Comparison of ENCODE assay signal across 29 cellular contexts in the genomic region with DNA sequence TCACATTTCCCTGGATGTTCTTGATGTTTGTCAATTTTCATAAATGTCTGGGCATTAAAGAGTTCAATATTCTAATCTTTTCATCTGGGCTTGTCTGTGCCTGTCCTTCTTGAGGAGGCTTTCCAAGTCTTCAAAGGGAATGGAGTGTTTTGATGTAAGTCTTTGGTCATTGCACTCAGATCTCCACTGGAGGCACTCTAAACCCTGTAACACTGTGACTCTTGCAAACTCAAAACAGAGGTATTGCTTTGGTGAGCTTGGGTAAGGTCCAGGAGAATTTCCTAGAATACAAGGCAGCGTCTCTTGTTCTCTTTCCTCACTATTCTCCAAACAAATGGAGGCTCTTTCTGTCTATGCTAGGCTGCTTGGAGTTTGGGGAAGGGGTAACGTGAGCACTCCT.
DNase-seq lines count a peak whose midpoint lies in the region; ATAC-seq, FAIRE-seq and TF ChIP-seq lines count a peak whose summit lies in the region.
"Had no signal": no experiment of that assay in that cellular context is flagged by ENCODE, and none has a peak within 500 bp of the region (broad histone marks: within the 10 kb centered on the region; RNA-seq: fewer than 3 reads in every experiment).

No MANE protein-coding gene starts in this region.

- no peak overlapping the region for H2AFZ ChIP-seq in HepG2 (ENCODE audit: low read length)

- H3K4me3 Mint-ChIP-seq in WTC11, result no peak overlapping the region
- H3K4me3 Mint-ChIP-seq: IgD-negative memory B cell; memory B cell; nephron; stimulated activated naive CD8-positive, alpha-beta T cell treated with anti-CD3 and anti-CD28 coated beads, Interleukin-15, amount 100 ng/mL, for 72 hours; T-cell had no signal

- POLR2A ChIA-PET in HepG2 (lab: Yijun Ruan, JAX) (no interaction called here), WTC11 (lab: Charles Lee) (no interaction called here)

- 0 out of 2 replicates have a peak, but pooled peaks cover 9% of the 10 kb centered on the region for H3K36me3 Mint-ChIP-seq in WTC11
- H3K36me3 Mint-ChIP-seq: IgD-negative memory B cell, memory B cell, T-cell had no signal

- peaks cover 40% of the 10 kb centered on the region for H3K9me3 Mint-ChIP-seq in WTC11

- H3K36me3 ChIP-seq in HepG2 (replicated peaks in 1 of 2; ENCODE audit: control insufficient read depth in 1 of 2, insufficient read depth in 2 of 2, low read length in 2 of 2) (no peaks in the 10 kb centered on the region), right lobe of liver (no peaks in the 10 kb centered on the region)
- H3K36me3 ChIP-seq: transverse colon had no signal

- CTCF ChIA-PET in HepG2 (lab: Yijun Ruan, JAX; ENCODE audit: low intra/inter-chr PET ratio, low total read pairs) (no interaction called here), WTC11 (lab: Charles Lee) (interaction anchor here (1.2 to 1.3 kb wide), 2 partner anchors 22 to 287 kb away, joined by 3 read pairs; no protein-coding TSS in a partner anchor)

- no peak for TF ChIP-seq RAD21 in HepG2 (CRISPR knock-in tag; IDR thresholded peaks at IDR 0.05)

- no peak for TF ChIP-seq POLR2A in HepG2 (IDR thresholded peaks at IDR 0.05; ENCODE audit: insufficient read depth in 1 of 2, low read depth in 2 of 2, low read length in 2 of 2)
- no peak for TF ChIP-seq POLR2A in right lobe of liver (IDR thresholded peaks at IDR 0.05)

- H3K9me3 ChIP-seq in HepG2 (ENCODE audit: low read length) (peaks cover 10% of the 10 kb centered on the region), right lobe of liver (no peaks in the 10 kb centered on the region)

- H3K27me3 Mint-ChIP-seq in WTC11 (ENCODE audit: low read depth), result no peaks in the 10 kb centered on the region
- H3K27me3 Mint-ChIP-seq: IgD-negative memory B cell; memory B cell; stimulated activated naive CD8-positive, alpha-beta T cell treated with anti-CD3 and anti-CD28 coated beads, Interleukin-15, amount 100 ng/mL, for 72 hours; T-cell had no signal

- DNase-seq in HepG2 (ENCODE audit: low spot score) (peak; percentile 1), right lobe of liver (no peak), WTC11 (ENCODE audit: low spot score) (no peak), iPS DF 19.7 (ENCODE audit: low read depth, low spot score) (peak; percentile 25), amniotic stem cell (lab: John Stamatoyannopoulos, UW) (no peak)
- no peak for DNase-seq in stimulated activated CD4-positive, alpha-beta T cell treated with anti-CD3 and anti-CD28 coated beads, Interleukin-4, amount 100 ng/mL, for 24 hours
- DNase-seq in stimulated activated CD4-positive, alpha-beta T cell treated with anti-CD3 and anti-CD28 coated beads, Interleukin-15, amount 100 ng/mL, for 24 hours, result no peak
- DNase-seq: activated CD4-positive, alpha-beta T cell treated with anti-CD3 and anti-CD28 coated beads, Interleukin-2, amount 50 U/mL, for 48 hours; activated naive CD4-positive, alpha-beta T cell; anterior cingulate cortex; C1 segment of cervical spinal cord; cerebellar nuclear complex; GDM1; H7; NCI-H1092; NCI-H2029 treated with DMSO at 0.1 percent for 48 hours; Right ventricle myocardium superior; stimulated activated CD4-positive, alpha-beta T cell treated with anti-CD3 and anti-CD28 coated beads, Interleukin-2, amount 100 ng/mL, for 24 hours; stimulated activated naive CD8-positive, alpha-beta T cell treated with anti-CD3 and anti-CD28 coated beads, Interleukin-15, amount 100 ng/mL, for 72 hours; T-cell; transverse colon had no signal

- BruUV-seq in HepG2 (replicated peaks; lab: Mats Ljungman, UMichigan), result no TSS peak

- no peak overlapping the region for H3K27ac ChIP-seq in HepG2 (ENCODE audit: extremely low read length, insufficient read depth, low read length)
- no peak overlapping the region for H3K27ac ChIP-seq in right lobe of liver
- H3K27ac ChIP-seq: transverse colon, VCaP had no signal

- TF ChIP-seq CTCF in HepG2 (CRISPR knock-in tag; IDR thresholded peaks at IDR 0.05) (0 out of 2 replicates have a peak, but pooled peaks have one; percentile 3), right lobe of liver (IDR thresholded peaks at IDR 0.05) (no peak), WTC11 (IDR thresholded peaks at IDR 0.05) (no peak)

- peaks cover 3% of the 10 kb centered on the region for H3K4me1 Mint-ChIP-seq in WTC11
- H3K4me1 Mint-ChIP-seq: IgD-negative memory B cell; memory B cell; nephron; stimulated activated naive CD8-positive, alpha-beta T cell treated with anti-CD3 and anti-CD28 coated beads, Interleukin-15, amount 100 ng/mL, for 72 hours; T-cell had no signal

- no peak overlapping the region for H3K4me2 ChIP-seq in HepG2 (ENCODE audit: low read depth, low read length)

- no peaks in the 10 kb centered on the region for H3K27me3 ChIP-seq in HepG2 (ENCODE audit: control insufficient read depth in 1 of 2, insufficient read depth in 2 of 2, low read length in 2 of 2)
- H3K27me3 ChIP-seq in right lobe of liver, result no peaks in the 10 kb centered on the region
- H3K27me3 ChIP-seq: transverse colon had no signal

- FAIRE-seq in HepG2 (lab: Jason Lieb, UNC), result no peak
- FAIRE-seq: A204.1, D721Med, GM19239 had no signal

- H3K4me1 ChIP-seq in HepG2 (ENCODE audit: insufficient read depth, low read length), result no peaks in the 10 kb centered on the region
- H3K4me1 ChIP-seq in right lobe of liver, result no peaks in the 10 kb centered on the region
- H3K4me1 ChIP-seq: transverse colon had no signal

- TF ChIP-seq EP300 in HepG2 (IDR thresholded peaks at IDR 0.05; ENCODE audit: low read depth in 2 of 2, low read length in 2 of 2) (no peak), HepG2 (CRISPR knock-in tag; IDR thresholded peaks at IDR 0.05; ENCODE audit: borderline replicate concordance) (no peak)

- in situ Hi-C loops in HepG2 (cut with HindIII; ENCODE audit: extremely low pct_ligation_motif_present, low pct_unique_long_range_greater_than_20kb), result no loop called here

- no peaks in the 10 kb centered on the region for H4K20me1 ChIP-seq in HepG2 (ENCODE audit: insufficient read depth, low read length)

- ATAC-seq in HepG2 (peak; percentile 54), right lobe of liver (no peak), WTC11 (peak; percentile 94), GM18517 (IDR thresholded peaks at IDR 0.05; ENCODE audit: unreplicated experiment) (no peak)
- ATAC-seq: stimulated activated naive CD8-positive, alpha-beta T cell treated with anti-CD3 and anti-CD28 coated beads, Interleukin-15, amount 100 ng/mL, for 72 hours; T-cell had no signal

- H3K79me2 ChIP-seq in HepG2 (ENCODE audit: insufficient read depth, low read length), result no peaks in the 10 kb centered on the region

- intact Hi-C loops in HepG2 (cut with micrococcal nuclease; ENCODE audit: unreplicated experiment) (no loop called here), right lobe of liver (cut with DNase I) (no loop called here)

- WGBS in HepG2 (ENCODE audit: low lambda C conversion rate), result 17% methylated on average over 2 of the region's 2 CpGs
- WGBS in right lobe of liver (ENCODE audit: insufficient coverage, low coverage, low lambda C conversion rate, missing lambda C conversion rate), result 42% methylated on average over 2 of the region's 2 CpGs

- H3K27ac Mint-ChIP-seq in WTC11, result no peak overlapping the region
- H3K27ac Mint-ChIP-seq: IgD-negative memory B cell; memory B cell; nephron; stimulated activated naive CD8-positive, alpha-beta T cell treated with anti-CD3 and anti-CD28 coated beads, Interleukin-15, amount 100 ng/mL, for 72 hours; T-cell had no signal

- H3K9ac ChIP-seq in HepG2 (ENCODE audit: insufficient read depth, low read depth, low read length), result no peak overlapping the region

- no peak overlapping the region for H3K4me3 ChIP-seq in HepG2 (replicated peaks in 1 of 3; ENCODE audit: insufficient read depth in 1 of 3, low read depth in 2 of 3, low read length in 3 of 3)
- no peak overlapping the region for H3K4me3 ChIP-seq in right lobe of liver
- H3K4me3 ChIP-seq: transverse colon had no signal

TF ChIP-seq in HepG2, 621 proteins besides CTCF, POLR2A, EP300 and RAD21 (continues in another document):
- TF ChIP-seq SIN3A (IDR thresholded peaks at IDR 0.05; ENCODE audit: borderline replicate concordance, low read depth, low read length) (no peak), SPEN (CRISPR knock-in tag; IDR thresholded peaks at IDR 0.05; ENCODE audit: low read depth) (no peak), BORCS8-MEF2B (CRISPR knock-in tag; IDR thresholded peaks at IDR 0.05) (no peak), ZNF3 (CRISPR knock-in tag; IDR thresholded peaks at IDR 0.05) (no peak), PLSCR1 (CRISPR knock-in tag; IDR thresholded peaks at IDR 0.05; ENCODE audit: borderline replicate concordance) (no peak)

TF ChIP-seq in WTC11, 78 proteins besides CTCF, POLR2A, EP300 and RAD21 (continues in another document):
- no peak for TF ChIP-seq ZNF281 (CRISPR knock-in tag; IDR thresholded peaks at IDR 0.05)
- no peak for TF ChIP-seq ELF4 (CRISPR knock-in tag; IDR thresholded peaks at IDR 0.05; ENCODE audit: low read depth)
- TF ChIP-seq ZNF671 (CRISPR knock-in tag; IDR thresholded peaks at IDR 0.05), result no peak

Comparison
In these comparisons a context has a peak if more than half of its experiments do, and no peak if none do; other contexts are left out.
1. ATAC-seq: peak in HepG2 (single experiment) and WTC11 (single experiment); none in right lobe of liver (0 of 4) and GM18517 (single experiment).
2. DNase-seq: peak in HepG2 (single experiment) and iPS DF 19.7 (single experiment); none in right lobe of liver (0 of 3), WTC11 (single experiment), stimulated activated CD4-positive, alpha-beta T cell treated with anti-CD3 and anti-CD28 coated beads, Interleukin-4, amount 100 ng/mL, for 24 hours (single experiment), amniotic stem cell (single experiment) and stimulated activated CD4-positive, alpha-beta T cell treated with anti-CD3 and anti-CD28 coated beads, Interleukin-15, amount 100 ng/mL, for 24 hours (single experiment).
3. Of the 50 proteins assayed by ChIP-seq in both HepG2 and WTC11: peak only in HepG2: CTCF; only in WTC11: none; in both: none; in neither: 49.